19 cellular contexts compared by ENCODE assay signal in the genomic region with DNA sequence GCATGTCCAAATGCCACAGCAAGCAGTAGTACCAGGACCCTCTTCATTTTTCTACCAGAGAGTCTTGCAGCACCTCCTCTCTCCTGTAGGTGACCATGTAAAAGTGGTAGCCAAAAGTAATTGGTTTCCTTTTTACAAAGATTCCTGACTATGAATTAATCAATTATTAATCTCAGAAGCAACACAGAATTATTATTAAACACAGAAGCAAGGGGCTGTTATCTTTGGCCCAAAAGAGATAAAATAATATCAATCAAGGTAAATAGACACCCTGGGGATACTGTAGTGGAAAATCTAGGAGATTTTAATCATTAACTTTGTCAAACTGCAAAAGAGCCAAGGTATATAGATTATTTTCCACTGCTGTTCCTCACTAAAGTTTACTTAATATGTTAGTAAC. TPM values are rescaled to one million over a fixed set of nuclear protein-coding genes. Genes with fewer than 3 reads are reported as not detected.
"Had no signal": no experiment of that assay in that cellular context is flagged by ENCODE, and none has a peak within 500 bp of the region (broad histone marks: within the 10 kb centered on the region; RNA-seq: fewer than 3 reads in every experiment).

TSS of gene GC (minus strand) at position 108 of the 400 bp plus-strand sequence. CDS start at position 47, 61 bp downstream.

- H3K4me3 ChIP-seq: dorsolateral prefrontal cortex, esophagus squamous epithelium, prostate gland, upper lobe of left lung had no signal

- ATAC-seq: activated CD8-positive, alpha-beta memory T cell treated with anti-CD3 and anti-CD28 coated beads, Interleukin-2, amount 10 ng/mL, durations not matched to agents 7 days and 5 days; natural killer cell treated with Interleukin-12 subunit alpha and Interleukin-12 subunit beta and Interleukin-15 and Interleukin-18, amount 100 ng/mL, for 72 hours; right cardiac atrium had no signal

- H3K4me1 Mint-ChIP-seq: activated CD8-positive, alpha-beta memory T cell treated with anti-CD3 and anti-CD28 coated beads, Interleukin-2, amount 10 ng/mL, durations not matched to agents 7 days and 5 days; memory B cell had no signal

- H3K27ac ChIP-seq: dorsolateral prefrontal cortex, esophagus squamous epithelium, prostate gland, upper lobe of left lung had no signal

- H3K9me3 ChIP-seq: esophagus squamous epithelium, prostate gland, upper lobe of left lung had no signal

- H3K4me3 Mint-ChIP-seq: activated CD8-positive, alpha-beta memory T cell treated with anti-CD3 and anti-CD28 coated beads, Interleukin-2, amount 10 ng/mL, durations not matched to agents 7 days and 5 days; activated T-cell treated with anti-CD3 and anti-CD28 coated beads, Interleukin-2, amount 50 U/mL, for 24 hours; memory B cell; natural killer cell treated with Interleukin-12 subunit alpha and Interleukin-12 subunit beta and Interleukin-15 and Interleukin-18, amount 100 ng/mL, for 72 hours; stimulated activated naive CD8-positive, alpha-beta T cell treated with anti-CD3 and anti-CD28 coated beads, Interleukin-15, Interleukin-2, amounts not matched to agents 100 ng/mL and 50 ng/mL, for 24 hours had no signal

- DNase-seq: activated CD4-positive, alpha-beta T cell treated with anti-CD3 and anti-CD28 coated beads for 1 hour; activated CD4-positive, alpha-beta T cell treated with anti-CD3 and anti-CD28 coated beads, Interleukin-2, amount 50 U/mL, for 48 hours; activated CD8-positive, alpha-beta memory T cell treated with anti-CD3 and anti-CD28 coated beads, Interleukin-2, amount 10 ng/mL, durations not matched to agents 7 days and 5 days; activated effector memory CD4-positive, alpha-beta T cell treated with Interleukin-2 at 50 U/mL for 16 hours; activated naive CD4-positive, alpha-beta T cell treated with anti-CD3 and anti-CD28 coated beads, Interleukin-2, amount 50 U/mL, for 16 hours; activated T-cell treated with anti-CD3 and anti-CD28 coated beads, Interleukin-2, amount 50 U/mL, for 24 hours; dorsolateral prefrontal cortex; esophagus squamous epithelium; occipital lobe; right cardiac atrium; upper lobe of left lung had no signal

- H3K36me3 ChIP-seq: esophagus squamous epithelium, prostate gland, upper lobe of left lung had no signal

- H3K4me1 ChIP-seq: esophagus squamous epithelium, prostate gland had no signal

- H3K9me3 Mint-ChIP-seq: activated T-cell treated with anti-CD3 and anti-CD28 coated beads, Interleukin-2, amount 50 U/mL, for 24 hours; stimulated activated naive CD8-positive, alpha-beta T cell treated with anti-CD3 and anti-CD28 coated beads, Interleukin-15, Interleukin-2, amounts not matched to agents 100 ng/mL and 50 ng/mL, for 24 hours had no signal

- H3K27ac Mint-ChIP-seq: activated CD8-positive, alpha-beta memory T cell treated with anti-CD3 and anti-CD28 coated beads, Interleukin-2, amount 10 ng/mL, durations not matched to agents 7 days and 5 days; activated T-cell treated with anti-CD3 and anti-CD28 coated beads, Interleukin-2, amount 50 U/mL, for 24 hours; memory B cell; natural killer cell treated with Interleukin-12 subunit alpha and Interleukin-12 subunit beta and Interleukin-15 and Interleukin-18, amount 100 ng/mL, for 72 hours; stimulated activated naive CD8-positive, alpha-beta T cell treated with anti-CD3 and anti-CD28 coated beads, Interleukin-15, Interleukin-2, amounts not matched to agents 100 ng/mL and 50 ng/mL, for 24 hours had no signal

- H3K36me3 Mint-ChIP-seq: activated CD8-positive, alpha-beta memory T cell treated with anti-CD3 and anti-CD28 coated beads, Interleukin-2, amount 10 ng/mL, durations not matched to agents 7 days and 5 days; memory B cell; natural killer cell treated with Interleukin-12 subunit alpha and Interleukin-12 subunit beta and Interleukin-15 and Interleukin-18, amount 100 ng/mL, for 72 hours had no signal

- H3K27me3 Mint-ChIP-seq: activated CD8-positive, alpha-beta memory T cell treated with anti-CD3 and anti-CD28 coated beads, Interleukin-2, amount 10 ng/mL, durations not matched to agents 7 days and 5 days; activated T-cell treated with anti-CD3 and anti-CD28 coated beads, Interleukin-2, amount 50 U/mL, for 24 hours; stimulated activated naive CD8-positive, alpha-beta T cell treated with anti-CD3 and anti-CD28 coated beads, Interleukin-15, Interleukin-2, amounts not matched to agents 100 ng/mL and 50 ng/mL, for 24 hours had no signal

- H3K27me3 ChIP-seq: dorsolateral prefrontal cortex, esophagus squamous epithelium, upper lobe of left lung had no signal

RNA-seq across cellular contexts. Expression of gene GC, which starts in this region (rescaled TPM):
- total RNA-seq: activated CD8-positive, alpha-beta memory T cell treated with anti-CD3 and anti-CD28 coated beads, Interleukin-2, amount 10 ng/mL, durations not matched to agents 7 days and 5 days; cardiac septum; dorsolateral prefrontal cortex; esophagus squamous epithelium; fibroblast of villous mesenchyme; natural killer cell treated with Interleukin-12 subunit alpha and Interleukin-12 subunit beta and Interleukin-15 and Interleukin-18, amount 100 ng/mL, for 72 hours; T-helper 1 cell treated with Interleukin-12 subunit alpha and Interleukin-12 subunit beta and Interleukin-4 antibody, amounts not matched to agents 30 ng/mL and 1 ng/mL, for 36 hours; temporal lobe had no signal
